ENCODE assay signal across 34 cellular contexts in genomic region chr2:37164757-37165156, GRCh38. TPM values are rescaled to one million over a fixed set of nuclear protein-coding genes. Genes with fewer than 3 reads are reported as not detected.
"Had no signal": no experiment of that assay in that cellular context is flagged by ENCODE, and none has a peak within 500 bp of the region (broad histone marks: within the 10 kb centered on the region; RNA-seq: fewer than 3 reads in every experiment).

No MANE protein-coding gene starts in this region.

- H3K4me3 Mint-ChIP-seq: dendritic cell treated with granulocyte-macrophage colony-stimulating factor and Interleukin-4, amounts not matched to agents 40 ng/mL and 50 ng/mL, for 4 days; effector memory CD8-positive, alpha-beta T cell; endodermal cell; mesothelial cell of epicardium had no signal

- H3K4me3 ChIP-seq: colonic mucosa, esophagus squamous epithelium, gastrocnemius medialis, heart right ventricle, left lung, lower lobe of right lung, mucosa of descending colon had no signal

- H3K27ac ChIP-seq: colonic mucosa, epithelial cell of prostate, esophagus squamous epithelium, gastrocnemius medialis, heart right ventricle, left lung, lower lobe of right lung had no signal

- H3K36me3 ChIP-seq: colonic mucosa, esophagus squamous epithelium, gastrocnemius medialis, heart right ventricle, left lung, lower lobe of right lung had no signal

- H3K9me3 ChIP-seq: colonic mucosa, gastrocnemius medialis, lower lobe of right lung had no signal

- H3K27me3 Mint-ChIP-seq: dendritic cell treated with granulocyte-macrophage colony-stimulating factor and Interleukin-4, amounts not matched to agents 40 ng/mL and 50 ng/mL, for 4 days; effector memory CD8-positive, alpha-beta T cell; naive B cell had no signal

- H3K4me1 ChIP-seq: colonic mucosa, gastrocnemius medialis, lower lobe of right lung had no signal

- H3K27ac Mint-ChIP-seq: dendritic cell treated with granulocyte-macrophage colony-stimulating factor and Interleukin-4, amounts not matched to agents 40 ng/mL and 50 ng/mL, for 4 days; endodermal cell; mesothelial cell of epicardium had no signal

- DNase-seq: colonic mucosa; cortex of kidney; effector CD8-positive, alpha-beta T cell; effector memory CD8-positive, alpha-beta T cell; endodermal cell; erythroblast; esophagus squamous epithelium; foreskin fibroblast; foreskin melanocyte; gastrocnemius medialis; glutamatergic neuron; head of caudate nucleus; heart right ventricle; hippocampal formation; left cardiac atrium; left lung; left ventricle myocardium superior; lower lobe of right lung; mesenchymal stem cell; mucosa of descending colon; naive B cell had no signal

- H3K4me1 Mint-ChIP-seq: endodermal cell, mesothelial cell of epicardium, naive B cell had no signal

- FAIRE-seq: endometrium, keratinocyte had no signal

RNA-seq across cellular contexts. Expression of gene SULT6B1, which starts 23.7 kb away (rescaled TPM):
- total RNA-seq: colonic mucosa, dermis microvascular lymphatic vessel endothelial cell, endodermal cell, esophagus mucosa, esophagus squamous epithelium, gastrocnemius medialis, glomerular endothelial cell, heart right ventricle, kidney epithelial cell, left cardiac atrium, left lung, left ventricle myocardium superior, lower leg skin, lower lobe of right lung, lung microvascular endothelial cell, mesenteric fat pad, mesothelial cell of epicardium, mucosa of descending colon, myocyte had no signal

RNA-seq across cellular contexts. Expression of gene CEBPZOS, which starts 31.5 kb away (rescaled TPM):
- total RNA-seq: mesothelial cell of epicardium had no signal
